In genomic region chr3:139302084-139302800, GRCh38 we compare ENCODE assay signal across 8 cellular contexts. TPM values are rescaled to one million over a fixed set of nuclear protein-coding genes. Genes with fewer than 3 reads are reported as not detected.
DNase-seq lines count a peak whose midpoint lies in the region; ATAC-seq and TF ChIP-seq lines count a peak whose summit lies in the region.

No MANE protein-coding gene starts in this region.

- no peak overlapping the region for H3K4me3 ChIP-seq in fibroblast of lung (replicated peaks in 1 of 4; ENCODE audit: control extremely low read depth in 1 of 4, insufficient read depth in 1 of 4, low read depth in 3 of 4, low read length in 4 of 4)
- H3K4me3 ChIP-seq in psoas muscle: no peak overlapping the region

- no peaks in the 10 kb centered on the region for H3K9me3 ChIP-seq in fibroblast of lung (ENCODE audit: control insufficient read depth, insufficient read depth, low read depth, low read length)
- H3K9me3 ChIP-seq in psoas muscle: no peaks in the 10 kb centered on the region

- H4K20me1 ChIP-seq in fibroblast of lung (ENCODE audit: control insufficient read depth, extremely low read depth, insufficient read depth, low read length): no peaks in the 10 kb centered on the region

- TF ChIP-seq CTCF in fibroblast of lung (conservative IDR thresholded peaks at IDR 0.05 in 1 of 2, IDR thresholded peaks at IDR 0.05 in 1 of 2; ENCODE audit: low read depth in 1 of 2, low read length in 2 of 2): no peak
- TF ChIP-seq CTCF in psoas muscle (IDR thresholded peaks at IDR 0.05): no peak

- H3K4me1 ChIP-seq in fibroblast of lung (ENCODE audit: control insufficient read depth, extremely low read depth, insufficient read depth, low read length) (peaks cover 25% of the 10 kb centered on the region), psoas muscle (no peaks in the 10 kb centered on the region)

- WGBS in psoas muscle, 3 donors: 56 to 63% (median 59%) methylated on average over 12 of the region's 12 CpGs

- peak overlapping the region; percentile 45 for H3K9ac ChIP-seq in fibroblast of lung (ENCODE audit: insufficient read depth, low read length)

- H3K36me3 ChIP-seq in fibroblast of lung (ENCODE audit: control insufficient read depth, insufficient read depth, low read length) (no peaks in the 10 kb centered on the region), psoas muscle (ENCODE audit: insufficient read depth in 1 of 2, low read depth in 1 of 2) (no peaks in the 10 kb centered on the region)

- no peaks in the 10 kb centered on the region for H3K27me3 ChIP-seq in fibroblast of lung (ENCODE audit: control insufficient read depth, insufficient read depth, low read length)
- no peaks in the 10 kb centered on the region for H3K27me3 ChIP-seq in psoas muscle (ENCODE audit: insufficient read depth in 3 of 3, low read length in 2 of 3)

- H2AFZ ChIP-seq in fibroblast of lung (ENCODE audit: low read length): no peak overlapping the region

- no peaks in the 10 kb centered on the region for H3K79me2 ChIP-seq in fibroblast of lung (ENCODE audit: control insufficient read depth, insufficient read depth, low read length)

- H3K27ac ChIP-seq in fibroblast of lung (ENCODE audit: insufficient read depth, low read length) (peak overlapping the region; percentile 92), psoas muscle (no peak overlapping the region)

- H3K4me2 ChIP-seq in fibroblast of lung (ENCODE audit: extremely low read depth, insufficient read depth, low read length): peak overlapping the region; percentile 70

- intact Hi-C loops in psoas muscle (cut with DNase I): no loop called here

- peak; percentile 85 to 98 (median 94) for ATAC-seq in psoas muscle
- ATAC-seq in GM18909 (IDR thresholded peaks at IDR 0.05; ENCODE audit: poor library complexity, unreplicated experiment): no peak
- no peak for ATAC-seq in HG03095 (IDR thresholded peaks at IDR 0.05; ENCODE audit: unreplicated experiment)
- ATAC-seq in HG02571 (IDR thresholded peaks at IDR 0.05; ENCODE audit: unreplicated experiment): no peak

- peak; percentile 100 for DNase-seq in GM04504 (ENCODE audit: low read depth)
- DNase-seq in RKO (ENCODE audit: low spot score): peak; percentile 48
- DNase-seq in fibroblast of lung (ENCODE audit: low read depth in 2 of 2): peak; percentile 94 to 100
- peak; percentile 37 to 39 for DNase-seq in psoas muscle
- no peak for DNase-seq in activated CD4-positive, CD25-positive, alpha-beta regulatory T cell treated with anti-CD3 and anti-CD28 coated beads, Interleukin-2, amount 50 U/mL, for 72 hours

RNA-seq across cellular contexts. Expression of gene MRPS22, which starts 41.6 kb away (rescaled TPM):
- total RNA-seq in fibroblast of lung: 81.3 and 90.1 TPM in 2 replicates
- polyA plus RNA-seq in fibroblast of lung: 56.7 and 64.6 TPM in 2 replicates
- 42.5 and 53.1 TPM in 2 replicates for polyA plus RNA-seq in fibroblast of lung (2012)
- 1.1 and 3.3 TPM in 2 replicates for polyA minus RNA-seq in fibroblast of lung (ENCODE audit: low replicate concordance)
- 100 to 1,000 TPM in 1 of 4 donors, 10 to 100 TPM in 3; 67.4 to 108 (median 81.1) TPM for total RNA-seq in psoas muscle
- polyA plus RNA-seq in psoas muscle: 100 to 1,000 TPM in 2 of 3 donors, 10 to 100 TPM in 1; 97.9 to 143 (median 126) TPM

Comparison
In these comparisons a context has a peak if more than half of its experiments do, and no peak if none do; other contexts are left out.
1. ATAC-seq: peak in psoas muscle (4 of 4); none in GM18909 (single experiment), HG03095 (single experiment) and HG02571 (single experiment).